Comparison of ENCODE assay signal across 31 cellular contexts in the genomic region with DNA sequence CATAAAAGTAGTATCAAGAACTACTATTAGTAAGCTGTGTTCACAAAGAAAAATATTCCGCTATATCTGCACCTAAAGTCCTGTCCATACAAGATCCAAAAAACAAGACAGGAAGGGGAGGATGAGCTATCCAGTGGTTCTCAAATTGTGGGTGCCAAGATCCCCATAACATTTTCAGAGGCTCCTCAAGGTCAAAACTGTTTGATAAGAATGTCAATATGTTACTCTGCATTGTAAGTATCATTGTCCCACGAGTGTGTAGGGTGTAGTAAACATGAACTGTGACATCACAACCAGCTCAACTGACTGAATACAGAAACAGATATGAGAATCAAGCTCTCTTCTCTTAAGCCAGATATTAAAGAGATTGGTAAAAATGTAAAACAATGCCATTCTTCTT.
"Had no signal": no experiment of that assay in that cellular context is flagged by ENCODE, and none has a peak within 500 bp of the region (broad histone marks: within the 10 kb centered on the region; RNA-seq: fewer than 3 reads in every experiment).

No MANE protein-coding gene starts in this region.

- H3K27me3 ChIP-seq: neural progenitor cell, ovary, spleen, suprapubic skin, testis, tibial artery, transverse colon, upper lobe of right lung, uterus had no signal

- H3K4me1 ChIP-seq: neural progenitor cell, psoas muscle, spleen, suprapubic skin, testis, tibial artery, transverse colon, upper lobe of right lung, uterus had no signal

- H3K36me3 ChIP-seq: neural progenitor cell, ovary, spleen, suprapubic skin, tibial artery, transverse colon, upper lobe of right lung, uterus had no signal

- H3K9me3 ChIP-seq: ovary, psoas muscle, suprapubic skin, testis, tibial artery, transverse colon, upper lobe of right lung, uterus had no signal

- H3K36me3 Mint-ChIP-seq: natural killer cell; neural progenitor cell; stimulated activated memory B cell treated with anti-CD40 and anti-IgM and Interleukin-4, amounts not matched to agents 10 μg/mL and 1 μg/mL and 100 μg/mL, for 72 hours; type B pancreatic cell had no signal

- H3K9me3 Mint-ChIP-seq: natural killer cell; nephron; stimulated activated memory B cell treated with anti-CD40 and anti-IgM and Interleukin-4, amounts not matched to agents 10 μg/mL and 1 μg/mL and 100 μg/mL, for 72 hours; type B pancreatic cell had no signal

- H3K27me3 Mint-ChIP-seq: stimulated activated naive CD8-positive, alpha-beta T cell treated with anti-CD3 and anti-CD28 coated beads, Interleukin-15, amount 100 ng/mL, for 72 hours; type B pancreatic cell had no signal

- H3K27ac Mint-ChIP-seq: natural killer cell; nephron; neural progenitor cell; progenitor cell of endocrine pancreas; stimulated activated memory B cell treated with anti-CD40 and anti-IgM and Interleukin-4, amounts not matched to agents 10 μg/mL and 1 μg/mL and 100 μg/mL, for 72 hours; type B pancreatic cell had no signal

- H3K27ac ChIP-seq: neural progenitor cell, ovary, parathyroid adenoma, psoas muscle, skin epidermis, spleen, suprapubic skin, testis, tibial artery, transverse colon, upper lobe of right lung, uterus had no signal

- DNase-seq: natural killer cell; occipital lobe; ovary; posterior cingulate gyrus; psoas muscle; right cardiac atrium; spleen; stimulated activated CD4-positive, alpha-beta T cell treated with anti-CD3 and anti-CD28 coated beads, Interleukin-12 subunit alpha, Interleukin-12 subunit beta, amount 100 ng/mL, for 4 hours; stimulated activated CD4-positive, alpha-beta T cell treated with anti-CD3 and anti-CD28 coated beads, Interleukin-1b, Interleukin-23, amount 100 ng/mL, for 48 hours; stimulated activated CD4-positive, alpha-beta T cell treated with anti-CD3 and anti-CD28 coated beads, Interleukin-4, amount 100 ng/mL, for 1 hour; stimulated activated CD4-positive, alpha-beta T cell treated with anti-CD3 and anti-CD28 coated beads, Interleukin-4, amount 100 ng/mL, for 4 hours; stimulated activated CD8-positive, alpha-beta memory T cell treated with anti-CD3 and anti-CD28 coated beads, Interleukin-4, amount 100 ng/mL, for 48 hours; stimulated activated naive CD4-positive, alpha-beta T cell; stimulated activated naive CD8-positive, alpha-beta T cell treated with anti-CD3 and anti-CD28 coated beads, Interleukin-15, amount 100 ng/mL, for 72 hours; stimulated activated naive CD8-positive, alpha-beta T cell treated with anti-CD3 and anti-CD28 coated beads, Interleukin-15, Interleukin-2, amounts not matched to agents 100 U/mL and 50 U/mL, for 24 hours; substantia nigra; testis; tibial artery; transverse colon; upper lobe of right lung; uterus had no signal

- H3K4me3 Mint-ChIP-seq: natural killer cell; nephron; neural progenitor cell; stimulated activated memory B cell treated with anti-CD40 and anti-IgM and Interleukin-4, amounts not matched to agents 10 μg/mL and 1 μg/mL and 100 μg/mL, for 72 hours; stimulated activated naive CD8-positive, alpha-beta T cell treated with anti-CD3 and anti-CD28 coated beads, Interleukin-15, amount 100 ng/mL, for 72 hours; type B pancreatic cell had no signal

- H3K4me1 Mint-ChIP-seq: natural killer cell had no signal

- ATAC-seq: natural killer cell; psoas muscle; right cardiac atrium; sciatic nerve; stimulated activated memory B cell treated with anti-CD40 and anti-IgM and Interleukin-4, amounts not matched to agents 10 μg/mL and 1 μg/mL and 100 μg/mL, for 72 hours; stimulated activated naive CD8-positive, alpha-beta T cell treated with anti-CD3 and anti-CD28 coated beads, Interleukin-15, amount 100 ng/mL, for 72 hours; stimulated activated naive CD8-positive, alpha-beta T cell treated with anti-CD3 and anti-CD28 coated beads, Interleukin-15, Interleukin-2, amounts not matched to agents 100 U/mL and 50 U/mL, for 24 hours; upper lobe of right lung had no signal

- H3K4me3 ChIP-seq: neural progenitor cell, ovary, psoas muscle, skin epidermis, smooth muscle cell, spleen, suprapubic skin, testis, tibial artery, transverse colon, upper lobe of right lung, uterus had no signal
